In genomic region chr5:65876496-65876895, GRCh38 we compare ENCODE assay signal across 36 cellular contexts.
"Had no signal": no experiment of that assay in that cellular context is flagged by ENCODE, and none has a peak within 500 bp of the region (broad histone marks: within the 10 kb centered on the region; RNA-seq: fewer than 3 reads in every experiment).

No MANE protein-coding gene starts in this region.

- DNase-seq: activated B cell treated with CpG ODN at 0.5 μM for 24 hours; activated CD4-positive, alpha-beta memory T cell treated with anti-CD3 and anti-CD28 coated beads for 36 hours; activated CD4-positive, alpha-beta T cell treated with anti-CD3 and anti-CD28 coated beads for 4 hours; activated CD4-positive, alpha-beta T cell treated with anti-CD3 and anti-CD28 coated beads, Interleukin-2, amount 10 ng/mL, durations not matched to agents 24 days and 14 days; activated CD4-positive, alpha-beta T cell treated with anti-CD3 and anti-CD28 coated beads, Interleukin-2, amount 50 U/mL, for 1 hour; activated CD4-positive, alpha-beta T cell treated with anti-CD3 and anti-CD28 coated beads, Interleukin-2, amount 50 U/mL, for 4 hours; activated CD4-positive, CD25-positive, alpha-beta regulatory T cell treated with anti-CD3 and anti-CD28 coated beads, Interleukin-2, amount 50 U/mL, for 72 hours; activated CD8-positive, alpha-beta memory T cell treated with anti-CD3 and anti-CD28 coated beads for 24 hours; activated CD8-positive, alpha-beta memory T cell treated with anti-CD3 and anti-CD28 coated beads, Interleukin-2, amount 10 ng/mL, durations not matched to agents 7 days and 5 days; activated CD8-positive, alpha-beta memory T cell treated with anti-CD3 and anti-CD28 coated beads, Interleukin-2, amount 50 U/mL, for 48 hours; activated CD8-positive, alpha-beta T cell treated with anti-CD3 and anti-CD28 coated beads, Interleukin-2, amount 10 ng/mL, durations not matched to agents 7 days and 5 days; activated effector memory CD4-positive, alpha-beta T cell treated with Interleukin-2 at 50 U/mL for 16 hours; activated gamma-delta T cell; activated naive CD4-positive, alpha-beta T cell treated with anti-CD3 and anti-CD28 coated beads, Interleukin-2, amount 10 ng/mL, durations not matched to agents 7 days and 5 days; activated naive CD4-positive, alpha-beta T cell treated with Interleukin-2 at 50 U/mL for 16 hours; activated naive CD8-positive, alpha-beta T cell treated with anti-CD3 and anti-CD28 coated beads, Interleukin-2, amount 10 ng/mL, durations not matched to agents 7 days and 5 days; activated naive CD8-positive, alpha-beta T cell treated with anti-CD3 and anti-CD28 coated beads, Interleukin-2, amount 50 U/mL, for 24 hours; activated T-cell treated with anti-CD3 and anti-CD28 coated beads, Interleukin-2, amount 50 U/mL, for 24 hours; activated T-cell treated with anti-CD3 and anti-CD28 coated beads, Interleukin-2, amount 50 U/mL, for 48 hours; amygdala; anterior cingulate cortex; caudate nucleus; cerebellar nuclear complex; T-helper 1 cell; T-helper 2 cell; T-helper 9 cell had no signal

- H3K27me3 Mint-ChIP-seq: activated B cell treated with CpG ODN at 0.5 μM for 24 hours; activated CD4-positive, alpha-beta memory T cell treated with anti-CD3 and anti-CD28 coated beads for 36 hours; activated CD4-positive, alpha-beta T cell treated with anti-CD3 and anti-CD28 coated beads, Interleukin-2, amount 10 ng/mL, durations not matched to agents 24 days and 14 days; activated CD8-positive, alpha-beta memory T cell treated with anti-CD3 and anti-CD28 coated beads, Interleukin-2, amount 10 ng/mL, durations not matched to agents 7 days and 5 days; activated naive CD4-positive, alpha-beta T cell treated with anti-CD3 and anti-CD28 coated beads, Interleukin-2, amount 10 ng/mL, durations not matched to agents 7 days and 5 days; activated naive CD4-positive, alpha-beta T cell treated with anti-CD3 and anti-CD28 coated beads, Interleukin-2, amount 50 U/mL, for 24 hours; activated naive CD8-positive, alpha-beta T cell; activated naive CD8-positive, alpha-beta T cell treated with anti-CD3 and anti-CD28 coated beads, Interleukin-2, amount 10 ng/mL, durations not matched to agents 7 days and 5 days; activated naive CD8-positive, alpha-beta T cell treated with anti-CD3 and anti-CD28 coated beads, Interleukin-2, amount 50 U/mL, for 24 hours; activated T-cell treated with anti-CD3 and anti-CD28 coated beads, Interleukin-2, amount 50 U/mL, for 24 hours; brain; central memory CD8-positive, alpha-beta T cell had no signal

- H3K4me3 Mint-ChIP-seq: activated B cell treated with CpG ODN at 0.5 μM for 24 hours; activated CD4-positive, alpha-beta memory T cell treated with anti-CD3 and anti-CD28 coated beads for 36 hours; activated CD4-positive, alpha-beta T cell treated with anti-CD3 and anti-CD28 coated beads, Interleukin-2, amount 10 ng/mL, durations not matched to agents 24 days and 14 days; activated CD8-positive, alpha-beta memory T cell treated with anti-CD3 and anti-CD28 coated beads, Interleukin-2, amount 10 ng/mL, durations not matched to agents 7 days and 5 days; activated CD8-positive, alpha-beta T cell treated with anti-CD3 and anti-CD28 coated beads, Interleukin-2, amount 10 ng/mL, durations not matched to agents 7 days and 5 days; activated naive CD4-positive, alpha-beta T cell treated with anti-CD3 and anti-CD28 coated beads, Interleukin-2, amount 10 ng/mL, durations not matched to agents 7 days and 5 days; activated naive CD4-positive, alpha-beta T cell treated with anti-CD3 and anti-CD28 coated beads, Interleukin-2, amount 50 U/mL, for 24 hours; activated naive CD8-positive, alpha-beta T cell; activated naive CD8-positive, alpha-beta T cell treated with anti-CD3 and anti-CD28 coated beads, Interleukin-2, amount 10 ng/mL, durations not matched to agents 7 days and 5 days; activated naive CD8-positive, alpha-beta T cell treated with anti-CD3 and anti-CD28 coated beads, Interleukin-2, amount 50 U/mL, for 24 hours; activated T-cell treated with anti-CD3 and anti-CD28 coated beads, Interleukin-2, amount 50 U/mL, for 24 hours; brain; central memory CD8-positive, alpha-beta T cell; T-helper 1 cell treated with Interleukin-12 subunit alpha and Interleukin-12 subunit beta and Interleukin-4 antibody, amounts not matched to agents 30 μg/mL and 1 μg/mL, for 36 hours; T-helper 2 cell treated with Interferon-gamma antibody and Interleukin-4, amounts not matched to agents 5 μg/mL and 100 μg/mL, for 36 hours had no signal

- H3K4me1 ChIP-seq: ascending aorta had no signal

- H3K36me3 ChIP-seq: ascending aorta, cardiac muscle cell had no signal

- H3K4me3 ChIP-seq: ascending aorta, cardiac muscle cell had no signal

- H3K36me3 Mint-ChIP-seq: brain had no signal

- H3K27ac ChIP-seq: ascending aorta, cardiac muscle cell, VCaP had no signal

- H3K27me3 ChIP-seq: ascending aorta, cardiac muscle cell had no signal

- H3K9me3 ChIP-seq: ascending aorta had no signal

- H3K27ac Mint-ChIP-seq: activated B cell treated with CpG ODN at 0.5 μM for 24 hours; activated CD4-positive, alpha-beta memory T cell treated with anti-CD3 and anti-CD28 coated beads for 36 hours; activated CD4-positive, alpha-beta T cell treated with anti-CD3 and anti-CD28 coated beads, Interleukin-2, amount 10 ng/mL, durations not matched to agents 24 days and 14 days; activated CD8-positive, alpha-beta memory T cell treated with anti-CD3 and anti-CD28 coated beads, Interleukin-2, amount 10 ng/mL, durations not matched to agents 7 days and 5 days; activated CD8-positive, alpha-beta T cell treated with anti-CD3 and anti-CD28 coated beads, Interleukin-2, amount 10 ng/mL, durations not matched to agents 7 days and 5 days; activated naive CD4-positive, alpha-beta T cell treated with anti-CD3 and anti-CD28 coated beads, Interleukin-2, amount 10 ng/mL, durations not matched to agents 7 days and 5 days; activated naive CD4-positive, alpha-beta T cell treated with anti-CD3 and anti-CD28 coated beads, Interleukin-2, amount 50 U/mL, for 24 hours; activated naive CD8-positive, alpha-beta T cell; activated naive CD8-positive, alpha-beta T cell treated with anti-CD3 and anti-CD28 coated beads, Interleukin-2, amount 10 ng/mL, durations not matched to agents 7 days and 5 days; activated naive CD8-positive, alpha-beta T cell treated with anti-CD3 and anti-CD28 coated beads, Interleukin-2, amount 50 U/mL, for 24 hours; activated T-cell treated with anti-CD3 and anti-CD28 coated beads, Interleukin-2, amount 50 U/mL, for 24 hours; activated T-helper 2 cell treated with anti-CD3 and anti-CD28 coated beads, Interferon-gamma antibody, Interleukin-2, Interleukin-4, amounts not matched to agents 10 μg/mL and 5 μg/mL and 100 μg/mL, durations not matched to agents 14 hours and 24 hours and 36 hours; brain; T-helper 1 cell treated with Interleukin-12 subunit alpha and Interleukin-12 subunit beta and Interleukin-4 antibody, amounts not matched to agents 30 μg/mL and 1 μg/mL, for 36 hours; T-helper 2 cell treated with Interferon-gamma antibody and Interleukin-4, amounts not matched to agents 5 μg/mL and 100 μg/mL, for 36 hours had no signal

- H3K4me1 Mint-ChIP-seq: activated B cell treated with CpG ODN at 0.5 μM for 24 hours; activated CD4-positive, alpha-beta T cell treated with anti-CD3 and anti-CD28 coated beads, Interleukin-2, amount 10 ng/mL, durations not matched to agents 24 days and 14 days; activated CD8-positive, alpha-beta memory T cell treated with anti-CD3 and anti-CD28 coated beads, Interleukin-2, amount 10 ng/mL, durations not matched to agents 7 days and 5 days had no signal
